In the genomic region with DNA sequence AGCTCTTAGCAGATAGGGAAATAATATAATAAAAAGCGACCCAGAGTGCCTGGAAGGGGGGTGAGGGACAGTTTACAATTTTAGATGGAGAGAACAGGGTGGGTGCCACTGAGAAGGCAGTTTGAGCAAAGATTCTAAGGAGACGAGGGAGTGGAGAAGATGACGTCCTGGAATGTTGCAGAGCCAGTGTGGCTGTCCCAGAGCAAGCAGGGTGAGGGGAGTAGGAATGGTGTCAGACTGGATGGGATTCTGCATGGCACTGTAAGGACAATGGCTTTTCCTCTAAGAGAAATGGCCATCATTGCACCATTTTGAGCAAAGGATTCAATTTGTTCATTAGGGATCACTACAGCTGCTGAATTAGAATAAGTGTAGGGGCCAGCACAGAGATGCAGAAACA, we compare ENCODE assay signal across 35 cellular contexts.
"Had no signal": no experiment of that assay in that cellular context is flagged by ENCODE, and none has a peak within 500 bp of the region (broad histone marks: within the 10 kb centered on the region; RNA-seq: fewer than 3 reads in every experiment).

No MANE protein-coding gene starts in this region.

- H3K27ac ChIP-seq: adrenal gland, body of pancreas, brain microvascular endothelial cell, breast epithelium had no signal

- H3K4me3 ChIP-seq: adrenal gland, body of pancreas, breast epithelium had no signal

- ATAC-seq: activated CD4-positive, alpha-beta T cell treated with anti-CD3 and anti-CD28 coated beads for 36 hours; activated CD4-positive, CD25-positive, alpha-beta regulatory T cell treated with anti-CD3 and anti-CD28 coated beads, Interleukin-2, amount 50 U/mL, for 24 hours; activated naive CD4-positive, alpha-beta T cell treated with anti-CD3 and anti-CD28 coated beads, Interleukin-2, amount 50 U/mL, for 72 hours; activated T-cell treated with anti-CD3 and anti-CD28 coated beads, Interleukin-2, amount 50 U/mL, for 4 hours; activated T-cell treated with anti-CD3 and anti-CD28 coated beads, Interleukin-2, amount 50 U/mL, for 72 hours; activated T-helper 17 cell treated with anti-CD3 and anti-CD28 coated beads, Interleukin-2, amount 50 U/mL, for 72 hours; body of pancreas; WTC11 had no signal

- H3K27me3 ChIP-seq: adrenal gland, body of pancreas, brain microvascular endothelial cell, breast epithelium had no signal

- H3K36me3 ChIP-seq: adrenal gland, brain microvascular endothelial cell, breast epithelium had no signal

- H3K4me1 Mint-ChIP-seq: activated CD4-positive, alpha-beta memory T cell treated with anti-CD3 and anti-CD28 coated beads, Interleukin-2, amount 10 ng/mL, durations not matched to agents 7 days and 5 days; activated CD4-positive, alpha-beta T cell treated with anti-CD3 and anti-CD28 coated beads for 36 hours; activated CD4-positive, alpha-beta T cell treated with anti-CD3 and anti-CD28 coated beads, Interleukin-2, amount 10 ng/mL, durations not matched to agents 7 days and 5 days; activated naive CD8-positive, alpha-beta T cell treated with anti-CD3 and anti-CD28 coated beads for 36 hours; activated T-helper 17 cell treated with anti-CD3 and anti-CD28 coated beads, Interleukin-2, amount 50 U/mL, for 72 hours had no signal

- H3K9me3 Mint-ChIP-seq: activated CD4-positive, alpha-beta memory T cell treated with anti-CD3 and anti-CD28 coated beads, Interleukin-2, amount 10 ng/mL, durations not matched to agents 7 days and 5 days; activated CD4-positive, alpha-beta T cell treated with anti-CD3 and anti-CD28 coated beads, Interleukin-2, amount 10 ng/mL, durations not matched to agents 7 days and 5 days; activated naive CD4-positive, alpha-beta T cell treated with anti-CD3 and anti-CD28 coated beads for 36 hours; activated naive CD4-positive, alpha-beta T cell treated with anti-CD3 and anti-CD28 coated beads, Interleukin-2, amount 50 U/mL, for 72 hours; activated naive CD8-positive, alpha-beta T cell treated with anti-CD3 and anti-CD28 coated beads for 36 hours; activated T-cell treated with anti-CD3 and anti-CD28 coated beads, Interleukin-2, amount 50 U/mL, for 4 hours; activated T-cell treated with anti-CD3 and anti-CD28 coated beads, Interleukin-2, amount 50 U/mL, for 72 hours; activated T-helper 1 cell treated with anti-CD3 and anti-CD28 coated beads, Interleukin-12 subunit alpha, Interleukin-12 subunit beta, Interleukin-2, Interleukin-4 antibody, amounts not matched to agents 30 ng/mL and 10 ng/mL and 1 ng/mL, durations not matched to agents 14 hours and 24 hours and 36 hours; activated T-helper 17 cell treated with anti-CD3 and anti-CD28 coated beads, Interleukin-2, amount 50 U/mL, for 72 hours; T-helper 1 cell treated with Interleukin-12 subunit alpha and Interleukin-12 subunit beta and Interleukin-4 antibody, amounts not matched to agents 30 μg/mL and 1 μg/mL, for 36 hours; T-helper 2 cell treated with Interferon-gamma antibody and Interleukin-4, amounts not matched to agents 5 μg/mL and 100 μg/mL, for 36 hours had no signal

- DNase-seq: activated CD4-positive, alpha-beta memory T cell treated with anti-CD3 and anti-CD28 coated beads, Interleukin-2, amount 10 ng/mL, durations not matched to agents 7 days and 5 days; activated CD4-positive, alpha-beta T cell treated with anti-CD3 and anti-CD28 coated beads for 1 hour; activated CD4-positive, alpha-beta T cell treated with anti-CD3 and anti-CD28 coated beads for 36 hours; activated CD4-positive, alpha-beta T cell treated with anti-CD3 and anti-CD28 coated beads for 48 hours; activated CD4-positive, alpha-beta T cell treated with anti-CD3 and anti-CD28 coated beads, Interleukin-2, amount 10 ng/mL, durations not matched to agents 7 days and 5 days; activated CD4-positive, alpha-beta T cell treated with anti-CD3 and anti-CD28 coated beads, Interleukin-2, amount 50 U/mL, for 48 hours; activated CD4-positive, CD25-positive, alpha-beta regulatory T cell; activated CD8-positive, alpha-beta memory T cell treated with anti-CD3 and anti-CD28 coated beads, Interleukin-2, amount 50 U/mL, for 4 hours; activated effector memory CD4-positive, alpha-beta T cell treated with anti-CD3 and anti-CD28 coated beads, Interleukin-2, amount 50 U/mL, for 16 hours; activated gamma-delta T cell treated with Interleukin-2 at 50 U/mL for 16 hours; activated naive CD4-positive, alpha-beta T cell; activated naive CD4-positive, alpha-beta T cell treated with anti-CD3 and anti-CD28 coated beads for 36 hours; activated naive CD4-positive, alpha-beta T cell treated with anti-CD3 and anti-CD28 coated beads, Interleukin-2, amount 50 U/mL, for 16 hours; activated naive CD8-positive, alpha-beta T cell treated with anti-CD3 and anti-CD28 coated beads for 36 hours; activated T-cell treated with anti-CD3 and anti-CD28 coated beads for 4 hours; activated T-cell treated with anti-CD3 and anti-CD28 coated beads, Interleukin-2, amount 50 U/mL, for 1 hour; activated T-cell treated with anti-CD3 and anti-CD28 coated beads, Interleukin-2, amount 50 U/mL, for 4 hours; activated T-cell treated with anti-CD3 and anti-CD28 coated beads, Interleukin-2, amount 50 U/mL, for 72 hours; adrenal gland; amniotic stem cell; aorta; body of pancreas; brain microvascular endothelial cell; central memory CD4-positive, alpha-beta T cell; T-helper 1 cell; T-helper 2 cell; T-helper 9 cell had no signal

- H3K4me1 ChIP-seq: adrenal gland, body of pancreas, breast epithelium had no signal

- H3K36me3 Mint-ChIP-seq: activated naive CD4-positive, alpha-beta T cell treated with anti-CD3 and anti-CD28 coated beads, Interleukin-2, amount 50 U/mL, for 72 hours; activated naive CD8-positive, alpha-beta T cell treated with anti-CD3 and anti-CD28 coated beads for 36 hours; WTC11 had no signal

- H3K4me3 Mint-ChIP-seq: activated CD4-positive, alpha-beta memory T cell treated with anti-CD3 and anti-CD28 coated beads, Interleukin-2, amount 10 ng/mL, durations not matched to agents 7 days and 5 days; activated CD4-positive, alpha-beta T cell treated with anti-CD3 and anti-CD28 coated beads for 36 hours; activated CD4-positive, alpha-beta T cell treated with anti-CD3 and anti-CD28 coated beads, Interleukin-2, amount 10 ng/mL, durations not matched to agents 7 days and 5 days; activated naive CD4-positive, alpha-beta T cell treated with anti-CD3 and anti-CD28 coated beads for 36 hours; activated naive CD8-positive, alpha-beta T cell treated with anti-CD3 and anti-CD28 coated beads for 36 hours; activated T-cell treated with anti-CD3 and anti-CD28 coated beads, Interleukin-2, amount 50 U/mL, for 4 hours; activated T-cell treated with anti-CD3 and anti-CD28 coated beads, Interleukin-2, amount 50 U/mL, for 72 hours; activated T-helper 1 cell treated with anti-CD3 and anti-CD28 coated beads, Interleukin-12 subunit alpha, Interleukin-12 subunit beta, Interleukin-2, Interleukin-4 antibody, amounts not matched to agents 30 ng/mL and 10 ng/mL and 1 ng/mL, durations not matched to agents 14 hours and 24 hours and 36 hours; activated T-helper 17 cell treated with anti-CD3 and anti-CD28 coated beads, Interleukin-2, amount 50 U/mL, for 72 hours; T-helper 1 cell treated with Interleukin-12 subunit alpha and Interleukin-12 subunit beta and Interleukin-4 antibody, amounts not matched to agents 30 μg/mL and 1 μg/mL, for 36 hours; T-helper 2 cell treated with Interferon-gamma antibody and Interleukin-4, amounts not matched to agents 5 μg/mL and 100 μg/mL, for 36 hours; WTC11 had no signal

- H3K27ac Mint-ChIP-seq: activated CD4-positive, alpha-beta memory T cell treated with anti-CD3 and anti-CD28 coated beads, Interleukin-2, amount 10 ng/mL, durations not matched to agents 7 days and 5 days; activated CD4-positive, alpha-beta T cell treated with anti-CD3 and anti-CD28 coated beads for 36 hours; activated CD4-positive, alpha-beta T cell treated with anti-CD3 and anti-CD28 coated beads, Interleukin-2, amount 10 ng/mL, durations not matched to agents 7 days and 5 days; activated naive CD4-positive, alpha-beta T cell treated with anti-CD3 and anti-CD28 coated beads for 36 hours; activated naive CD4-positive, alpha-beta T cell treated with anti-CD3 and anti-CD28 coated beads, Interleukin-2, amount 50 U/mL, for 72 hours; activated naive CD8-positive, alpha-beta T cell treated with anti-CD3 and anti-CD28 coated beads for 36 hours; activated T-cell treated with anti-CD3 and anti-CD28 coated beads, Interleukin-2, amount 50 U/mL, for 72 hours; activated T-helper 1 cell treated with anti-CD3 and anti-CD28 coated beads, Interleukin-12 subunit alpha, Interleukin-12 subunit beta, Interleukin-2, Interleukin-4 antibody, amounts not matched to agents 30 ng/mL and 10 ng/mL and 1 ng/mL, durations not matched to agents 14 hours and 24 hours and 36 hours; activated T-helper 17 cell treated with anti-CD3 and anti-CD28 coated beads, Interleukin-2, amount 50 U/mL, for 72 hours; T-helper 1 cell treated with Interleukin-12 subunit alpha and Interleukin-12 subunit beta and Interleukin-4 antibody, amounts not matched to agents 30 μg/mL and 1 μg/mL, for 36 hours; T-helper 2 cell treated with Interferon-gamma antibody and Interleukin-4, amounts not matched to agents 5 μg/mL and 100 μg/mL, for 36 hours; WTC11 had no signal
